In the genomic region with DNA sequence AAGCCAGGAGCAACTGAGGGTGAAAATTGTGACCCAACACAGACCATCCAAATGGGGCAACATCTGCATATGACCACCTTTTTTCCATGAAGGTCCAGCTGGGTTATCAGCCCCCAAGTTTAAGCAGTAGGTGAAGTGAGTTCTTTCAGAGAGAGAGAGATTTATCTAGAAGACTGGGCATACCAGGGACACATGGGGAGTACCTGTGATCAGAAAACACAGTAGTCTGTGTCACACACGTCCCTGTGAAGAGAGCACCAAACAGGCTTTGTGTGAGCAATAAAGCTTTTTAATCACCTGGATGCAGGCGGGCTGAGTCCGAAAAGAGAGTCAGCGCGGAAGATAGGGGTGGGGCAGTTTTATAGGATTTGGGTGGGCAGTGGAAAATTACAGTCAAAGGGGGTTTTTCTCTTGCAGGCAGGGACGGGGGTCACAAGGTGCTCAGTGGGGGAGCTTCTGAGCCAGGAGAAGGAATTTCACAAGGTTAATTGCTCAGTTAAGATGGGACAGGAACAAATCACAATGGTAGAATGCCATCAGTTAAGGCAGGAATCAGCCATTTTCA, we compare ENCODE assay signal across 5 cellular contexts.
DNase-seq lines count a peak whose midpoint lies in the region; FAIRE-seq and TF ChIP-seq lines count a peak whose summit lies in the region.
"Not testable (repeated sequence)": the region's sequence is repeated elsewhere in the genome, so short reads cannot be mapped to it uniquely, and the experiment has no call there.

No MANE protein-coding gene starts in this region.

- not testable (repeated sequence) for H3K9me2 ChIP-seq in MM.1S (replicated peaks; ENCODE audit: insufficient read depth, low read length)

- CTCF ChIA-PET in H1 (lab: Charles Lee; ENCODE audit: partially characterized antibody): not testable (repeated sequence)

- H2AK5ac ChIP-seq in H1 (ENCODE audit: low read depth, low read length): 0 out of 2 replicates have a peak overlapping the region, but pooled peaks have one; percentile 33

- peaks cover 42% of the 10 kb centered on the region for H3K4me1 ChIP-seq in ES-I3 (ENCODE audit: insufficient read depth, low read length)
- peaks cover 11% of the 10 kb centered on the region for H3K4me1 ChIP-seq in HUES48 (ENCODE audit: control insufficient read depth, insufficient read depth, low read length)
- H3K4me1 ChIP-seq in MM.1S (ENCODE audit: low read length): peaks cover 10% of the 10 kb centered on the region
- not testable (repeated sequence) for H3K4me1 ChIP-seq in H1 (replicated peaks in 1 of 4; ENCODE audit: control insufficient read depth in 3 of 4, insufficient read depth in 4 of 4, low read length in 3 of 4)
- H3K4me1 ChIP-seq in iPS-20b (ENCODE audit: insufficient read depth, low read length): peaks cover 12% of the 10 kb centered on the region

- not testable (repeated sequence) for H3K79me1 ChIP-seq in H1 (ENCODE audit: low read depth, low read length)

- not testable (repeated sequence) for H3K4ac ChIP-seq in H1 (replicated peaks; ENCODE audit: insufficient read length, low read depth, low read length)

- H3K23ac ChIP-seq in H1 (ENCODE audit: insufficient read length): not testable (repeated sequence)

- not testable (repeated sequence) for TF ChIP-seq EP300 in H1 (IDR thresholded peaks at IDR 0.05; ENCODE audit: borderline replicate concordance in 1 of 2, low read depth in 2 of 2, low read length in 2 of 2)

- DNase-seq in MM.1S; H1 (ENCODE audit: low read depth in 1 of 2, low spot score in 2 of 2): not testable (repeated sequence)

- WGBS in H1 (ENCODE audit: extremely low coverage in 1 of 2, insufficient coverage in 1 of 2, insufficient read length in 1 of 2, insufficient replicate concordance in 2 of 2, low coverage in 1 of 2, low lambda C conversion rate in 2 of 2, missing lambda C conversion rate in 1 of 2), 2 experiments: 87% methylated on average over 5 of the region's 6 CpGs; no CpG with 5 or more reads in 1 of the 2 experiments

- not testable (repeated sequence) for H3K14ac ChIP-seq in H1 (ENCODE audit: insufficient read length)

- H3K9ac ChIP-seq in ES-I3 (ENCODE audit: low read depth, low read length): peak overlapping the region; percentile 23; the same call in 1 of the 2 replicates
- H3K9ac ChIP-seq in HUES48 (ENCODE audit: low read depth, low read length); MM.1S (ENCODE audit: low read length); H1 (replicated peaks in 1 of 4; ENCODE audit: extremely low read depth in 1 of 4, low read depth in 3 of 4, low read length in 3 of 4); iPS-20b (ENCODE audit: low read depth, low read length): not testable (repeated sequence)

- not testable (repeated sequence) for H3K36me3 ChIP-seq in ES-I3 (ENCODE audit: insufficient read depth, low read length); HUES48 (ENCODE audit: control insufficient read depth, insufficient read depth, low read length); MM.1S (replicated peaks; ENCODE audit: insufficient read depth, low read length); H1 (ENCODE audit: control insufficient read depth in 2 of 4, insufficient read depth in 4 of 4, low read length in 3 of 4); iPS-20b (ENCODE audit: insufficient read depth, low read depth, low read length)

- peak overlapping the region; percentile 79; the same call in 1 of the 2 replicates for H2BK5ac ChIP-seq in H1 (ENCODE audit: low read depth, low read length)

- H2BK120ac ChIP-seq in H1 (replicated peaks; ENCODE audit: low read depth, low read length): peak overlapping the region; percentile 34

- not testable (repeated sequence) for H3K79me2 ChIP-seq in MM.1S (ENCODE audit: low read length); H1 (ENCODE audit: control insufficient read depth in 1 of 2, insufficient read depth in 2 of 2, low read length in 2 of 2)

- H2BK12ac ChIP-seq in H1 (ENCODE audit: low read depth, low read length): 0 out of 2 replicates have a peak overlapping the region, but pooled peaks have one; percentile 29

- peak overlapping the region; percentile 88 for H3K18ac ChIP-seq in H1 (ENCODE audit: extremely low read depth, low read length)

- H4K91ac ChIP-seq in H1 (replicated peaks; ENCODE audit: insufficient read length, low read length): peak overlapping the region; percentile 69

- not testable (repeated sequence) for H3K23me2 ChIP-seq in H1 (ENCODE audit: low read depth, low read length)

- peak overlapping the region; percentile 69 for H3K27ac ChIP-seq in HUES48 (ENCODE audit: low read depth, low read length)
- not testable (repeated sequence) for H3K27ac ChIP-seq in MM.1S (ENCODE audit: low read length); H1 (ENCODE audit: low read depth, low read length)
- H3K27ac ChIP-seq in iPS-20b (ENCODE audit: low read length): peak overlapping the region; percentile 36

- POLR2A ChIA-PET in H1 (lab: Charles Lee; ENCODE audit: partially characterized antibody): not testable (repeated sequence)

- H2BK15ac ChIP-seq in H1 (ENCODE audit: low read length): not testable (repeated sequence)

- not testable (repeated sequence) for H4K5ac ChIP-seq in H1 (ENCODE audit: insufficient read length, low read depth, low read length)

- H3K4me2 ChIP-seq in MM.1S (ENCODE audit: low read depth, low read length): peak overlapping the region; percentile 7; the same call in 1 of the 2 replicates
- not testable (repeated sequence) for H3K4me2 ChIP-seq in H1 (ENCODE audit: insufficient read depth in 1 of 2, low read depth in 2 of 2, low read length in 2 of 2)

- H2AFZ ChIP-seq in MM.1S (ENCODE audit: low read length) (peak overlapping the region; percentile 23; the same call in 1 of the 2 replicates), H1 (ENCODE audit: low read length) (peak overlapping the region; percentile 83)

- not testable (repeated sequence) for TF ChIP-seq CTCF in MM.1S (IDR thresholded peaks at IDR 0.05; ENCODE audit: low read length); H1 (IDR thresholded peaks at IDR 0.05; ENCODE audit: control extremely low read depth in 1 of 3, insufficient read depth in 1 of 3, low read depth in 1 of 3, low read length in 3 of 3)

- H3K4me3 ChIP-seq in HUES48 (ENCODE audit: low read depth, low read length); MM.1S (ENCODE audit: low read length); H1 (ENCODE audit: extremely low read depth in 1 of 4, insufficient read depth in 2 of 4, low read depth in 3 of 4, low read length in 4 of 4); iPS-20b (ENCODE audit: low read length): not testable (repeated sequence)

- not testable (repeated sequence) for FAIRE-seq in H1 (lab: Jason Lieb, UNC)

- not testable (repeated sequence) for TF ChIP-seq POLR2A in H1 (IDR thresholded peaks at IDR 0.05; ENCODE audit: control extremely low read depth in 1 of 2, low read depth in 2 of 2, low read length in 2 of 2)

- peak overlapping the region; percentile 75; the same call in 1 of the 2 replicates for H2BK20ac ChIP-seq in H1 (ENCODE audit: low read length)

- H3F3A ChIP-seq in MM.1S (ENCODE audit: insufficient read depth, low read length): not testable (repeated sequence)

- not testable (repeated sequence) for H4K8ac ChIP-seq in H1 (ENCODE audit: extremely low read depth, insufficient read depth, low read length)

- peak overlapping the region; percentile 2 for H3K56ac ChIP-seq in H1 (replicated peaks; ENCODE audit: insufficient read length, low read depth, low read length)

- not testable (repeated sequence) for H3K9me3 ChIP-seq in ES-I3 (ENCODE audit: control insufficient read depth, insufficient read depth, low read length); HUES48 (ENCODE audit: control insufficient read depth, insufficient read depth, low read length); MM.1S (replicated peaks; ENCODE audit: insufficient read depth, low read length); H1 (ENCODE audit: insufficient read depth in 2 of 2, low read depth in 1 of 2, low read length in 1 of 2); iPS-20b (ENCODE audit: insufficient read depth, low read depth, low read length)

- not testable (repeated sequence) for H3K27me3 ChIP-seq in HUES48 (ENCODE audit: control insufficient read depth, insufficient read depth, low read length); MM.1S (replicated peaks; ENCODE audit: insufficient read depth, low read length); H1 (replicated peaks in 1 of 4; ENCODE audit: control insufficient read depth in 3 of 4, extremely low read depth in 1 of 4, insufficient read depth in 3 of 4, low read length in 3 of 4); iPS-20b (ENCODE audit: insufficient read depth, low read length)

- TF ChIP-seq RAD21 in H1 (IDR thresholded peaks at IDR 0.05 in 1 of 2, conservative IDR thresholded peaks at IDR 0.05 in 1 of 2; ENCODE audit: low read depth in 2 of 2, low read length in 2 of 2): not testable (repeated sequence)

- not testable (repeated sequence) for H4K20me1 ChIP-seq in MM.1S (ENCODE audit: insufficient read depth, low read length); H1 (replicated peaks in 1 of 2; ENCODE audit: control insufficient read depth in 1 of 2, insufficient read depth in 2 of 2, low read length in 2 of 2)
